In the genomic region with DNA sequence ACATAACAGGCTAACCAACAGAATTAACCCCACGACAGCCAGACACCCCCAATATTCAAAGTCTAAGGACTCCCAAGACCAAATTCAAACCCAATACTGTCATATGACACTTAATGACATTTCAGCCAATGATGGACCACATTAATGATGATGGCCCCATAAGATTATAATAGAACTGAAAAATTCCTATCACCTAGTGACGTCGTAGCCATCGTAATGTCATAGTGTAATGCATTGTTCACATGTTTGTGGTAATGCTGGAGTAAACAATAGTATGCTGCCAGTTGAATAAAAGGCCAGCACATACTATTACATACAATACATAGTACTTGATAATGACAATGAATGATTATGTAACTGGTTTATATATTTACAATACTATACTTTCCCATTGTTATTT, we compare ENCODE assay signal across 25 cellular contexts.
DNase-seq lines count a peak whose midpoint lies in the region; ATAC-seq, FAIRE-seq and TF ChIP-seq lines count a peak whose summit lies in the region.
"Had no signal": no experiment of that assay in that cellular context is flagged by ENCODE, and none has a peak within 500 bp of the region (broad histone marks: within the 10 kb centered on the region; RNA-seq: fewer than 3 reads in every experiment).

No MANE protein-coding gene starts in this region.

- H3K9me3 Mint-ChIP-seq in endodermal cell (no peaks in the 10 kb centered on the region), Calu3 (ENCODE audit: low read depth, unreplicated experiment) (no peaks in the 10 kb centered on the region)
- H3K9me3 Mint-ChIP-seq: CD4-positive, alpha-beta memory T cell; CD4-positive, CD25-positive, alpha-beta regulatory T cell; CD8-positive, alpha-beta memory T cell had no signal

- no peak overlapping the region for H3K9ac ChIP-seq in endodermal cell (ENCODE audit: extremely low read depth, low read length, poor library complexity, severe bottlenecking)
- H3K9ac ChIP-seq: BLaER1 had no signal

- no peak overlapping the region for H3K4me3 ChIP-seq in cardiac muscle cell
- H3K4me3 ChIP-seq in SJSA1 = no peak overlapping the region
- no peak overlapping the region for H3K4me3 ChIP-seq in endodermal cell (ENCODE audit: low read length)
- H3K4me3 ChIP-seq: BLaER1 had no signal

- no peak for TF ChIP-seq CTCF in cardiac muscle cell (IDR thresholded peaks at IDR 0.05; ENCODE audit: low read depth, low read length)
- no peak for TF ChIP-seq CTCF in endodermal cell (conservative IDR thresholded peaks at IDR 0.05)
- no peak for TF ChIP-seq CTCF in Calu3 (IDR thresholded peaks at IDR 0.05; ENCODE audit: unreplicated experiment)
- TF ChIP-seq CTCF in RWPE1 (conservative IDR thresholded peaks at IDR 0.05; ENCODE audit: low read depth) = no peak

- H3K4me1 Mint-ChIP-seq in endodermal cell (peaks cover 6% of the 10 kb centered on the region), Calu3 (ENCODE audit: low read depth, unreplicated experiment) (no peaks in the 10 kb centered on the region)
- H3K4me1 Mint-ChIP-seq: CD14-positive monocyte; CD4-positive, alpha-beta memory T cell; CD4-positive, CD25-positive, alpha-beta regulatory T cell; CD8-positive, alpha-beta memory T cell had no signal

- POLR2A ChIA-PET in RWPE1 (lab: Yijun Ruan, JAX; ENCODE audit: low non-redundant PET) = no interaction called here

- CTCF ChIA-PET in Calu3 (lab: Charles Lee) = no interaction called here
- CTCF ChIA-PET in RWPE1 (lab: Yijun Ruan, JAX) = no interaction called here

- H3K27me3 ChIP-seq in cardiac muscle cell (no peaks in the 10 kb centered on the region), SJSA1 (replicated peaks) (no peaks in the 10 kb centered on the region), endodermal cell (ENCODE audit: control insufficient read depth, insufficient read depth, low read length, poor library complexity, severe bottlenecking) (no peaks in the 10 kb centered on the region)
- H3K27me3 ChIP-seq: BE2C, BLaER1 had no signal

- ATAC-seq in Right ventricle myocardium inferior (no peak), GM21576 (IDR thresholded peaks at IDR 0.05; ENCODE audit: unreplicated experiment) (no peak)

- no peaks in the 10 kb centered on the region for H3K36me3 ChIP-seq in cardiac muscle cell
- peaks cover 48% of the 10 kb centered on the region for H3K36me3 ChIP-seq in SJSA1
- no peaks in the 10 kb centered on the region for H3K36me3 ChIP-seq in endodermal cell (ENCODE audit: control insufficient read depth, insufficient read depth, low read length)
- H3K36me3 ChIP-seq: BE2C had no signal

- H3K27ac Mint-ChIP-seq in endodermal cell (peak overlapping the region; percentile 39), Calu3 (ENCODE audit: unreplicated experiment) (no peak overlapping the region)
- H3K27ac Mint-ChIP-seq: CD14-positive monocyte; CD8-positive, alpha-beta memory T cell had no signal

- H3K36me3 Mint-ChIP-seq in endodermal cell (ENCODE audit: low read depth) (peaks cover 16% of the 10 kb centered on the region), Calu3 (ENCODE audit: insufficient read depth, unreplicated experiment) (peaks cover 14% of the 10 kb centered on the region)

- FAIRE-seq in HTR-8/SVneo (lab: Jason Lieb, UNC) = peak; percentile 57
- FAIRE-seq: A204.1, D721Med, G401.6, GM12891, GM19239 had no signal

- no peaks in the 10 kb centered on the region for H3K9me3 ChIP-seq in cardiac muscle cell (ENCODE audit: low read depth)
- no peaks in the 10 kb centered on the region for H3K9me3 ChIP-seq in SJSA1 (replicated peaks)
- no peaks in the 10 kb centered on the region for H3K9me3 ChIP-seq in endodermal cell (ENCODE audit: control insufficient read depth, low read length)
- H3K9me3 ChIP-seq: BE2C, BLaER1 had no signal

- intact Hi-C loops in Right ventricle myocardium inferior (cut with DNase I) (no loop called here), Calu3 (cut with micrococcal nuclease; ENCODE audit: unreplicated experiment) (no loop called here)

- no TSS peak for BruUV-seq in Calu3 (replicated peaks; lab: Mats Ljungman, UMichigan)

- peak overlapping the region; percentile 8 for H3K27ac ChIP-seq in cardiac muscle cell
- 0 out of 2 replicates have a peak overlapping the region, but pooled peaks have one; percentile 8 for H3K27ac ChIP-seq in SJSA1
- H3K27ac ChIP-seq in endodermal cell (ENCODE audit: low read depth, low read length) = no peak overlapping the region
- no peak overlapping the region for H3K27ac ChIP-seq in RWPE1
- H3K27ac ChIP-seq: BLaER1 had no signal

- DNase-seq in cardiac muscle cell (ENCODE audit: low read depth in 1 of 2, low spot score in 1 of 2) = no peak
- DNase-seq in Right ventricle myocardium inferior (ENCODE audit: missing footprints) = no peak
- DNase-seq in HTR-8/SVneo (ENCODE audit: insufficient read length, low spot score) = no peak
- DNase-seq in SJSA1 (ENCODE audit: low read depth in 1 of 2, low spot score in 2 of 2) = peak in 1 of 2 experiments; percentile 9
- no peak for DNase-seq in endodermal cell
- no peak for DNase-seq in Calu3
- DNase-seq in RWPE1 (ENCODE audit: low spot score) = no peak
- DNase-seq: 8988T; ACHN; BE2C; C1 segment of cervical spinal cord; CD4-positive, alpha-beta memory T cell; CD4-positive, CD25-positive, alpha-beta regulatory T cell; CD8-positive, alpha-beta memory T cell; COR-L47; DMS79 treated with DMSO at 0.1 percent for 48 hours; GF-D8 had no signal

- H3K4me3 Mint-ChIP-seq in endodermal cell = no peak overlapping the region
- no peak overlapping the region for H3K4me3 Mint-ChIP-seq in Calu3 (ENCODE audit: low read depth, unreplicated experiment)
- H3K4me3 Mint-ChIP-seq: CD14-positive monocyte; CD4-positive, alpha-beta memory T cell; CD4-positive, CD25-positive, alpha-beta regulatory T cell; CD8-positive, alpha-beta memory T cell had no signal

- peaks cover 13% of the 10 kb centered on the region for H3K4me1 ChIP-seq in cardiac muscle cell (ENCODE audit: low read depth)
- H3K4me1 ChIP-seq in SJSA1 (replicated peaks) = peaks cover 7% of the 10 kb centered on the region
- H3K4me1 ChIP-seq in endodermal cell (ENCODE audit: control insufficient read depth, insufficient read depth, low read length) = no peaks in the 10 kb centered on the region
- H3K4me1 ChIP-seq: BE2C had no signal

- 86% methylated on average over 3 of the region's 4 CpGs; no CpG with 5 or more reads in 1 of the 2 experiments for WGBS in endodermal cell (ENCODE audit: insufficient coverage in 1 of 2, insufficient read length in 1 of 2), 2 experiments

- H3K27me3 Mint-ChIP-seq in endodermal cell (ENCODE audit: insufficient read depth) (no peaks in the 10 kb centered on the region), Calu3 (ENCODE audit: unreplicated experiment) (no peaks in the 10 kb centered on the region)
- H3K27me3 Mint-ChIP-seq: CD4-positive, alpha-beta memory T cell; CD4-positive, CD25-positive, alpha-beta regulatory T cell; CD8-positive, alpha-beta memory T cell had no signal

Comparison
In these comparisons a context has a peak if more than half of its experiments do, and no peak if none do; other contexts are left out.
1. H3K27ac ChIP-seq: peak in cardiac muscle cell (single experiment) and SJSA1 (single experiment); none in endodermal cell (single experiment) and RWPE1 (single experiment).